8 cellular contexts compared by ENCODE assay signal in the genomic region with DNA sequence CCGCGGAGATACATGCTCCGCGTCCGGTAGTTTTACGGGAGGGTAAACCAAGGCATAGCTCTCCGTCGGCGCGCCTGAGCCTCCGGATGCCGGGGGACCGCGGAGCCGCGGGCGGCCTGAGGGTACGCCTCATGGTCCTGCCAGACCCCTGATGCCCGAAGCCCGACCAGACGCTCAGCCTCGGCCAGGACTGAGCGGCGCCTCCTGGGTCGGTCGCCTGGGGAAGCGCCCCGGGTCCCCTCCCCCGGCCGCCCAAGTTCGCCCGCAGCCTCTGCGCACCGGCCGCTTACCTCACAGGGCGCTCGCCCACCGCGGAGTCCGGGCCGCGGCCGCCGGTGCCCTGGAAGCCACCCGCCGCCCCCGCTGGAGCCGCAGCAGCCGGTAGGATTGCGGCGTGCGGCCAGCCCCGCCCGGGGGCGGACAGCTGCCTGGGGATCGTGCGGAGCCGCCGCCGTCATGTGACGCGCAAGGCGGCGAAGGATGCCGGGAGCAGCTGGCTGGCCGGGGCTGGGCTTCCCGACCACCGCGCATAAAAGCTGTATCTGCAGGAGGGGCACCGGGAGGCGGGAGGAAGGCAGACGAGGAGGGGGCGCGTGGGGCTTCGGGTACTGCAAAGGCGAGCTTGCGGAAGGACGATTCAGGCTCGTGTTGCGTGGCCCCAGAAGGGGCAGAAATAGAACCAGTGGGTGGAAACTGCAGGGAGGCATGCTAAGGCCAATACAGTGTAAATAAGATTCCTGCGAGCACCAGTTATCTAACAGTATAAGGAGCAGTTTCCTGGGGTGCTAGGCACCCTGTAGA. TPM values are rescaled to one million over a fixed set of nuclear protein-coding genes. Genes with fewer than 3 reads are reported as not detected.
DNase-seq lines count a peak whose midpoint lies in the region; ATAC-seq and TF ChIP-seq lines count a peak whose summit lies in the region.

A gene with protein sequence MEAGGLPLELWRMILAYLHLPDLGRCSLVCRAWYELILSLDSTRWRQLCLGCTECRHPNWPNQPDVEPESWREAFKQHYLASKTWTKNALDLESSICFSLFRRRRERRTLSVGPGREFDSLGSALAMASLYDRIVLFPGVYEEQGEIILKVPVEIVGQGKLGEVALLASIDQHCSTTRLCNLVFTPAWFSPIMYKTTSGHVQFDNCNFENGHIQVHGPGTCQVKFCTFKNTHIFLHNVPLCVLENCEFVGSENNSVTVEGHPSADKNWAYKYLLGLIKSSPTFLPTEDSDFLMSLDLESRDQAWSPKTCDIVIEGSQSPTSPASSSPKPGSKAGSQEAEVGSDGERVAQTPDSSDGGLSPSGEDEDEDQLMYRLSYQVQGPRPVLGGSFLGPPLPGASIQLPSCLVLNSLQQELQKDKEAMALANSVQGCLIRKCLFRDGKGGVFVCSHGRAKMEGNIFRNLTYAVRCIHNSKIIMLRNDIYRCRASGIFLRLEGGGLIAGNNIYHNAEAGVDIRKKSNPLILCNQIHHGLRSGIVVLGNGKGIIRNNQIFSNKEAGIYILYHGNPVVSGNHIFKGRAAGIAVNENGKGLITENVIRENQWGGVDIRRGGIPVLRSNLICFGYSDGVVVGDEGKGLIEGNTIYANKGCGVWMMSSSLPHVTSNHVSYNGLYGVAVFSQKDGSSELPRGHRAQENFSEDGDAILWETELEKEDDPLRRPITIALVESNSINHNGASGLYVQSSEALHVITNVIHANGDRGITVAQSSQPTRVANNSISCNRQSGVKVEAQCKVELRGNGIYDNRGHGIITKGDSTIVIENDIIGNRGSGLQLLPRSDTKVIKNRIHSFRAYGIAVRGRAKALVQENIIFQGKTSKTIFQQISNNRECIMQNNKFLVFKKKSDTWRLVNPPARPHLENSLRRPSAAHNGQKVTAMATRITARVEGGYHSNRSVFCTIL (minus strand): TSS at position 460 of the 801 bp plus-strand sequence. CDS start 34,612 bp downstream, outside the sequence.

- peaks cover 11% of the 10 kb centered on the region for H3K4me1 ChIP-seq in CD4-positive, CD25-positive, alpha-beta regulatory T cell (ENCODE audit: control insufficient read depth, insufficient read depth, low read length, poor library complexity, severe bottlenecking)
- H3K4me1 ChIP-seq in Peyer's patch (peaks cover 0 to 25% (median 4%) of the 10 kb centered on the region in 4 donors), neuron (ENCODE audit: insufficient read depth, low read length) (peaks cover 37% of the 10 kb centered on the region)

- DNase-seq in CD4-positive, CD25-positive, alpha-beta regulatory T cell = peak; percentile 12 to 62 (median 33)
- DNase-seq in Peyer's patch (peak; percentile 62 to 82 (median 80)), glomerular endothelial cell (ENCODE audit: extremely low read depth, low read depth, low spot score) (no peak), type B pancreatic cell (ENCODE audit: extremely low spot score, unreplicated experiment) (peak; percentile 88)

- no peak for TF ChIP-seq CTCF in Peyer's patch (IDR thresholded peaks at IDR 0.05)
- no peak for TF ChIP-seq CTCF in type B pancreatic cell (conservative IDR thresholded peaks at IDR 0.05)

- no peaks in the 10 kb centered on the region for H3K36me3 Mint-ChIP-seq in CD4-positive, CD25-positive, alpha-beta regulatory T cell
- peaks cover 2% of the 10 kb centered on the region for H3K36me3 Mint-ChIP-seq in activated naive CD8-positive, alpha-beta T cell
- no peaks in the 10 kb centered on the region for H3K36me3 Mint-ChIP-seq in type B pancreatic cell

- H3K4me1 Mint-ChIP-seq in CD4-positive, CD25-positive, alpha-beta regulatory T cell = peaks cover 4 to 20% (median 12%) of the 10 kb centered on the region in 4 donors
- H3K4me1 Mint-ChIP-seq in activated naive CD8-positive, alpha-beta T cell (ENCODE audit: low read depth) = peaks cover 18% of the 10 kb centered on the region
- peaks cover 38% of the 10 kb centered on the region for H3K4me1 Mint-ChIP-seq in type B pancreatic cell (ENCODE audit: unreplicated experiment)

- peak within 1 kb of the TSS; percentile 89 to 93 (median 90) for H3K4me3 Mint-ChIP-seq in CD4-positive, CD25-positive, alpha-beta regulatory T cell
- H3K4me3 Mint-ChIP-seq in activated naive CD8-positive, alpha-beta T cell = peak within 1 kb of the TSS; percentile 88
- peak within 1 kb of the TSS; percentile 94 for H3K4me3 Mint-ChIP-seq in type B pancreatic cell

- no peaks in the 10 kb centered on the region for H3K36me3 ChIP-seq in CD4-positive, CD25-positive, alpha-beta regulatory T cell (ENCODE audit: control insufficient read depth, insufficient read depth, low read length)
- H3K36me3 ChIP-seq in Peyer's patch = peaks cover 0 to 3% (median 0%) of the 10 kb centered on the region in 3 donors
- H3K36me3 ChIP-seq in neuron (ENCODE audit: insufficient read depth, low read length) = peaks cover 3% of the 10 kb centered on the region

- TF ChIP-seq POLR2A in Peyer's patch (IDR thresholded peaks at IDR 0.05) = no peak

- H3K9me3 Mint-ChIP-seq in CD4-positive, CD25-positive, alpha-beta regulatory T cell = peaks cover 0 to 2% (median 0%) of the 10 kb centered on the region in 7 donors
- H3K9me3 Mint-ChIP-seq in activated naive CD8-positive, alpha-beta T cell (ENCODE audit: low read depth) = no peaks in the 10 kb centered on the region
- H3K9me3 Mint-ChIP-seq in type B pancreatic cell = no peaks in the 10 kb centered on the region

- H2AFZ ChIP-seq in neuron (ENCODE audit: low read depth, low read length) = peak within 1 kb of the TSS; percentile 59

- H3K27ac ChIP-seq in CD4-positive, CD25-positive, alpha-beta regulatory T cell (ENCODE audit: insufficient read depth, low read length, poor library complexity, severe bottlenecking) = no peak within 1 kb of the TSS
- peak within 1 kb of the TSS; percentile 80 to 95 (median 86) for H3K27ac ChIP-seq in Peyer's patch

- peak within 1 kb of the TSS; percentile 67 for H3K4me3 ChIP-seq in CD4-positive, CD25-positive, alpha-beta regulatory T cell (ENCODE audit: low read depth, low read length)
- peak within 1 kb of the TSS; percentile 67 to 83 (median 80) for H3K4me3 ChIP-seq in Peyer's patch
- H3K4me3 ChIP-seq in neuron (ENCODE audit: low read length) = peak within 1 kb of the TSS; percentile 64

- peaks cover 24% of the 10 kb centered on the region for H3K27me3 Mint-ChIP-seq in CD4-positive, CD25-positive, alpha-beta regulatory T cell
- no peaks in the 10 kb centered on the region for H3K27me3 Mint-ChIP-seq in activated naive CD8-positive, alpha-beta T cell
- H3K27me3 Mint-ChIP-seq in type B pancreatic cell = no peaks in the 10 kb centered on the region

- peak; percentile 61 for ATAC-seq in CD4-positive, CD25-positive, alpha-beta regulatory T cell (ENCODE audit: low read depth in 2 of 2)
- ATAC-seq in GM19438 (IDR thresholded peaks at IDR 0.05; ENCODE audit: low read depth, unreplicated experiment) (peak; percentile 78), HG03520 (IDR thresholded peaks at IDR 0.05; ENCODE audit: unreplicated experiment) (peak; percentile 73)

- peak within 1 kb of the TSS in 2 of 3 donors; percentile 11 to 76 for H3K27ac Mint-ChIP-seq in CD4-positive, CD25-positive, alpha-beta regulatory T cell
- H3K27ac Mint-ChIP-seq in activated naive CD8-positive, alpha-beta T cell = peak within 1 kb of the TSS; percentile 31
- H3K27ac Mint-ChIP-seq in type B pancreatic cell = peak within 1 kb of the TSS; percentile 93

- H3K27me3 ChIP-seq in CD4-positive, CD25-positive, alpha-beta regulatory T cell (ENCODE audit: control insufficient read depth, insufficient read depth, low read length) = no peaks in the 10 kb centered on the region
- no peaks in the 10 kb centered on the region for H3K27me3 ChIP-seq in Peyer's patch
- H3K27me3 ChIP-seq in neuron (ENCODE audit: insufficient read depth, low read length) = no peaks in the 10 kb centered on the region

- no peaks in the 10 kb centered on the region for H3K9me3 ChIP-seq in CD4-positive, CD25-positive, alpha-beta regulatory T cell (ENCODE audit: control insufficient read depth in 2 of 2, low read length in 2 of 2)
- H3K9me3 ChIP-seq in Peyer's patch = no peaks in the 10 kb centered on the region
- H3K9me3 ChIP-seq in neuron (ENCODE audit: low read length) = no peaks in the 10 kb centered on the region

RNA-seq across cellular contexts. Expression of the gene that starts here (rescaled TPM):
- 2.4 TPM for total RNA-seq in CD4-positive, CD25-positive, alpha-beta regulatory T cell
- 1 to 10 TPM in 1 of 4 donors, under 1 TPM in 3; 0.40 to 1.0 (median 0.68) TPM for polyA plus RNA-seq in CD4-positive, CD25-positive, alpha-beta regulatory T cell
- total RNA-seq in Peyer's patch (10 to 100 TPM in 1 of 4 donors, 1 to 10 TPM in 3; 1.6 to 12.4 (median 4.2) TPM), glomerular endothelial cell (14.1 and 16.0 TPM in 2 replicates), type B pancreatic cell (ENCODE audit: low replicate concordance) (10.5 and 18.5 TPM in 2 replicates)

Comparison
In these comparisons a context has a peak if more than half of its experiments do, and no peak if none do; other contexts are left out.
1. H3K27ac Mint-ChIP-seq: peak in every context shown above with its lines; median percentile 93 in type B pancreatic cell; 44 in CD4-positive, CD25-positive, alpha-beta regulatory T cell; 31 in activated naive CD8-positive, alpha-beta T cell.